ENCODE assay signal across 17 cellular contexts in the genomic region with DNA sequence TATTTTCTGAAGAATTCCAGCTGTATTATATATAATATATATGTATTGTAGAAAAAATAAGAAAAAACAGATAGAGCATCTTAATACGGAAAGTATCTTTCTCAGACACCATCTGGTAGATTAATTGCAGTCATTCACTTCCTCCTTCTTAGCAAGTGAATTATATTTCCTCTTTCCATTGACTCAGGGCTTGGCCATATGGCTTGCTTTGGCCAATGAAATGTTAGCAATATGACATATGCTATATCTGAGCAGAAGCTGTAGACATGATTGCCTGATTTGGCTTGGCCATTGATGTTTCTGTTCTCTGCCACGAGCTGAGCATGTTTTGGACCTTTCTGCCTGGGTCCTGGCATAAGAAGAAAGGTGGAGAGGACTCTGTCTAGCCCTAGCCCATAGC. TPM values are rescaled to one million over a fixed set of nuclear protein-coding genes. Genes with fewer than 3 reads are reported as not detected.
DNase-seq lines count a peak whose midpoint lies in the region; ATAC-seq and TF ChIP-seq lines count a peak whose summit lies in the region.
"Had no signal": no experiment of that assay in that cellular context is flagged by ENCODE, and none has a peak within 500 bp of the region (broad histone marks: within the 10 kb centered on the region; RNA-seq: fewer than 3 reads in every experiment).

No MANE protein-coding gene starts in this region.

- peaks cover 3% of the 10 kb centered on the region for H3K4me1 Mint-ChIP-seq in endodermal cell

- peak overlapping the region; percentile 78; the same call in 1 of the 2 replicates for H2AFZ ChIP-seq in Loucy (ENCODE audit: low read length)
- no peak overlapping the region for H2AFZ ChIP-seq in OCI-LY7 (ENCODE audit: low read length)

- no peaks in the 10 kb centered on the region for H3K36me3 Mint-ChIP-seq in endodermal cell (ENCODE audit: low read depth)

- intact Hi-C loops in OCI-LY7 (cut with micrococcal nuclease; ENCODE audit: unreplicated experiment) (no loop called here), left lung (cut with DNase I) (no loop called here)

- H3K79me2 ChIP-seq in Loucy (ENCODE audit: insufficient read depth, low read length), result no peaks in the 10 kb centered on the region
- H3K79me2 ChIP-seq in OCI-LY7 (ENCODE audit: insufficient read depth, low read depth, low read length), result no peaks in the 10 kb centered on the region

- POLR2A ChIA-PET in OCI-LY7 (lab: Charles Lee), result interaction anchor here (1.0 to 1.1 kb wide), 2 partner anchors 12 to 23 kb away, joined by 3 read pairs; no protein-coding TSS in a partner anchor

- H3K4me1 ChIP-seq in Loucy (ENCODE audit: insufficient read depth, low read length, poor library complexity, severe bottlenecking) (peaks cover 10% of the 10 kb centered on the region), OCI-LY7 (ENCODE audit: insufficient read depth, low read length, poor library complexity, severe bottlenecking) (no peaks in the 10 kb centered on the region), left lung (no peaks in the 10 kb centered on the region), endodermal cell (ENCODE audit: control insufficient read depth, insufficient read depth, low read length) (peaks cover 5% of the 10 kb centered on the region)

- ATAC-seq in left lung (peak; percentile 29), HG02678 (IDR thresholded peaks at IDR 0.05; ENCODE audit: unreplicated experiment) (no peak)
- ATAC-seq: HCT116 had no signal

- H3K9me2 ChIP-seq in Loucy (replicated peaks; ENCODE audit: low read depth, low read length), result no peaks in the 10 kb centered on the region
- no peaks in the 10 kb centered on the region for H3K9me2 ChIP-seq in OCI-LY7 (ENCODE audit: insufficient read depth, low read length)

- H3K27ac ChIP-seq in OCI-LY7 (ENCODE audit: low read depth, low read length, poor library complexity, severe bottlenecking) (no peak overlapping the region), left lung (no peak overlapping the region), endodermal cell (ENCODE audit: low read depth, low read length) (no peak overlapping the region)
- H3K27ac ChIP-seq: neutrophil, suprapubic skin, WERI-Rb-1 had no signal

- H3K9ac ChIP-seq in Loucy (ENCODE audit: low read depth, low read length, poor library complexity, severe bottlenecking) (no peak overlapping the region), endodermal cell (ENCODE audit: extremely low read depth, low read length, poor library complexity, severe bottlenecking) (no peak overlapping the region)

- H3K4me2 ChIP-seq in Loucy (ENCODE audit: low read depth, low read length, poor library complexity, severe bottlenecking), result no peak overlapping the region
- no peak overlapping the region for H3K4me2 ChIP-seq in OCI-LY7 (ENCODE audit: low read length)

- no TSS peak for BruUV-seq in OCI-LY7 (replicated peaks; lab: Mats Ljungman, UMichigan)

- H3K27me3 ChIP-seq in Loucy (ENCODE audit: insufficient read depth, low read length, poor library complexity, severe bottlenecking), result no peaks in the 10 kb centered on the region
- H3K27me3 ChIP-seq in left lung, result no peaks in the 10 kb centered on the region
- H3K27me3 ChIP-seq in endodermal cell (ENCODE audit: control insufficient read depth, insufficient read depth, low read length, poor library complexity, severe bottlenecking), result no peaks in the 10 kb centered on the region
- H3K27me3 ChIP-seq: neutrophil, suprapubic skin had no signal

- H3K4me3 ChIP-seq in Loucy (ENCODE audit: low read length, poor library complexity, severe bottlenecking) (no peak overlapping the region), OCI-LY7 (ENCODE audit: low read depth, low read length, poor library complexity, severe bottlenecking) (no peak overlapping the region), left lung (no peak overlapping the region), endodermal cell (ENCODE audit: low read length) (no peak overlapping the region)
- H3K4me3 ChIP-seq: suprapubic skin had no signal

- no peak overlapping the region for H3K27ac Mint-ChIP-seq in endodermal cell
- H3K27ac Mint-ChIP-seq: activated T-helper 1 cell treated with anti-CD3 and anti-CD28 coated beads, Interleukin-12 subunit alpha, Interleukin-12 subunit beta, Interleukin-2, Interleukin-4 antibody, amounts not matched to agents 30 ng/mL and 10 ng/mL and 1 ng/mL, durations not matched to agents 14 hours and 24 hours and 36 hours had no signal

- no peaks in the 10 kb centered on the region for H3K9me3 ChIP-seq in Loucy (ENCODE audit: insufficient read depth, low read depth, low read length)
- H3K9me3 ChIP-seq in OCI-LY7 (ENCODE audit: low read length), result no peaks in the 10 kb centered on the region
- peaks cover 0 to 6% of the 10 kb centered on the region in 2 donors for H3K9me3 ChIP-seq in left lung
- H3K9me3 ChIP-seq in endodermal cell (ENCODE audit: control insufficient read depth, low read length), result no peaks in the 10 kb centered on the region
- H3K9me3 ChIP-seq: Caco-2, neutrophil, suprapubic skin had no signal

- peak; percentile 83 for DNase-seq in CD1c-positive myeloid dendritic cell (ENCODE audit: extremely low spot score)
- peak; percentile 29 for DNase-seq in OCI-LY7 (ENCODE audit: low spot score)
- no peak for DNase-seq in left lung
- no peak for DNase-seq in activated effector memory CD4-positive, alpha-beta T cell treated with Interleukin-2 at 50 U/mL for 16 hours
- no peak for DNase-seq in activated CD8-positive, alpha-beta memory T cell treated with anti-CD3 and anti-CD28 coated beads, Interleukin-2, amount 50 U/mL, for 48 hours
- DNase-seq in endodermal cell, result no peak
- DNase-seq: Caco-2; foreskin melanocyte; retina; stimulated activated CD4-positive, alpha-beta T cell treated with anti-CD3 and anti-CD28 coated beads, Interleukin-12 subunit alpha, Interleukin-12 subunit beta, amount 100 ng/mL, for 4 hours; WERI-Rb-1 had no signal

- H3F3A ChIP-seq in Loucy (ENCODE audit: low read depth), result no peaks in the 10 kb centered on the region

- H3K4me3 Mint-ChIP-seq in endodermal cell, result no peak overlapping the region
- H3K4me3 Mint-ChIP-seq: activated T-helper 1 cell treated with anti-CD3 and anti-CD28 coated beads, Interleukin-12 subunit alpha, Interleukin-12 subunit beta, Interleukin-2, Interleukin-4 antibody, amounts not matched to agents 30 ng/mL and 10 ng/mL and 1 ng/mL, durations not matched to agents 14 hours and 24 hours and 36 hours had no signal

- H3K27me3 Mint-ChIP-seq in endodermal cell (ENCODE audit: insufficient read depth), result no peaks in the 10 kb centered on the region

- CTCF ChIA-PET in OCI-LY7 (lab: Charles Lee; ENCODE audit: unreplicated experiment), result no interaction called here

- H4K20me1 ChIP-seq in Loucy (ENCODE audit: insufficient read depth, low read length, poor library complexity, severe bottlenecking) (no peaks in the 10 kb centered on the region), OCI-LY7 (ENCODE audit: insufficient read depth, low read length) (no peaks in the 10 kb centered on the region)

- peaks cover 12% of the 10 kb centered on the region for H3K9me3 Mint-ChIP-seq in endodermal cell

- H3K36me3 ChIP-seq in Loucy (ENCODE audit: insufficient read depth, low read length) (no peaks in the 10 kb centered on the region), OCI-LY7 (ENCODE audit: insufficient read depth, low read length) (no peaks in the 10 kb centered on the region), left lung (no peaks in the 10 kb centered on the region), endodermal cell (ENCODE audit: control insufficient read depth, insufficient read depth, low read length) (no peaks in the 10 kb centered on the region)
- H3K36me3 ChIP-seq: neutrophil, suprapubic skin, WERI-Rb-1 had no signal

- 85 to 93% methylated on average over 2 of the region's 2 CpGs for WGBS in endodermal cell (ENCODE audit: insufficient coverage in 1 of 2, insufficient read length in 1 of 2), 2 experiments

- no peak for TF ChIP-seq CTCF in Loucy (conservative IDR thresholded peaks at IDR 0.05; ENCODE audit: low read length)
- TF ChIP-seq CTCF in OCI-LY7 (conservative IDR thresholded peaks at IDR 0.05; ENCODE audit: low read length), result no peak
- no peak for TF ChIP-seq CTCF in left lung (IDR thresholded peaks at IDR 0.05)
- TF ChIP-seq CTCF in endodermal cell (conservative IDR thresholded peaks at IDR 0.05), result no peak

RNA-seq across cellular contexts. Expression of gene ZBED5, which starts 34.4 kb away (rescaled TPM):
- 37.6 and 42.1 TPM in 2 replicates for total RNA-seq in OCI-LY7 (2014; rRNA removed; shearing (Covaris generic))
- total RNA-seq in OCI-LY7 (2022) (71.9 and 86.6 TPM in 2 replicates), left lung (10 to 100 TPM; 37.4 to 41.5 TPM), endodermal cell (10 to 100 TPM; 51.6 to 57.8 TPM)
- polyA plus RNA-seq in endodermal cell (2013, experiment 1 of 2), result 89.5 TPM
- 88.8 TPM for polyA plus RNA-seq in endodermal cell (2013, experiment 2 of 2)

Comparison
In these comparisons a context has a peak if more than half of its experiments do, and no peak if none do; other contexts are left out.
1. DNase-seq: peak in CD1c-positive myeloid dendritic cell (single experiment) and OCI-LY7 (single experiment); none in left lung (0 of 2), activated effector memory CD4-positive, alpha-beta T cell treated with Interleukin-2 at 50 U/mL for 16 hours (single experiment), activated CD8-positive, alpha-beta memory T cell treated with anti-CD3 and anti-CD28 coated beads, Interleukin-2, amount 50 U/mL, for 48 hours (single experiment) and endodermal cell (single experiment).